Comparison of ENCODE assay signal across 20 cellular contexts in genomic region chr3:65101450-65101849, GRCh38.
DNase-seq lines count a peak whose midpoint lies in the region; ATAC-seq, FAIRE-seq and TF ChIP-seq lines count a peak whose summit lies in the region.
"Had no signal": no experiment of that assay in that cellular context is flagged by ENCODE, and none has a peak within 500 bp of the region (broad histone marks: within the 10 kb centered on the region; RNA-seq: fewer than 3 reads in every experiment).

No MANE protein-coding gene starts in this region.

- peaks cover 20% of the 10 kb centered on the region for H3K4me1 Mint-ChIP-seq in Caco-2 (ENCODE audit: low read depth, unreplicated experiment)
- H3K4me1 Mint-ChIP-seq in astrocyte (ENCODE audit: low read depth, unreplicated experiment): no peaks in the 10 kb centered on the region
- H3K4me1 Mint-ChIP-seq: CD14-positive monocyte; CD4-positive, alpha-beta memory T cell; IgD-negative memory B cell had no signal

- 18% methylated on average over 1 of the region's 1 CpG for WGBS in hepatocyte (ENCODE audit: low lambda C conversion rate, missing lambda C conversion rate)
- 17 to 34% (median 27%) methylated on average over 1 of the region's 1 CpG for WGBS in stomach, 5 donors

- POLR2A ChIA-PET in Caco-2 (lab: Charles Lee): no interaction called here

- H3K9me3 ChIP-seq in Caco-2 (no peaks in the 10 kb centered on the region), astrocyte (ENCODE audit: insufficient read depth, low read depth, low read length) (no peaks in the 10 kb centered on the region), hepatocyte (ENCODE audit: low read depth) (no peaks in the 10 kb centered on the region), stomach (no peaks in the 10 kb centered on the region)
- H3K9me3 ChIP-seq: BLaER1 had no signal

- H4K20me1 ChIP-seq in astrocyte (ENCODE audit: insufficient read depth, low read length): no peaks in the 10 kb centered on the region
- H4K20me1 ChIP-seq in hepatocyte (ENCODE audit: insufficient read depth, poor library complexity, severe bottlenecking): no peaks in the 10 kb centered on the region
- H4K20me1 ChIP-seq: BLaER1 had no signal

- intact Hi-C loops in Caco-2 (cut with micrococcal nuclease; ENCODE audit: unreplicated experiment): loop anchor here (10.0 kb wide), 1 partner anchor 157 kb away; no protein-coding TSS in a partner anchor
- intact Hi-C loops in stomach (cut with DNase I; ENCODE audit: low total_unique reads): no loop called here

- FAIRE-seq in astrocyte (lab: Jason Lieb, UNC): no peak
- FAIRE-seq: HTR-8/SVneo had no signal

- H3K27ac Mint-ChIP-seq in Caco-2 (ENCODE audit: unreplicated experiment) (peak overlapping the region; percentile 23), astrocyte (ENCODE audit: unreplicated experiment) (no peak overlapping the region)
- H3K27ac Mint-ChIP-seq: CD14-positive monocyte; CD4-positive, alpha-beta memory T cell; HFFc6; IgD-negative memory B cell had no signal

- BruUV-seq in Caco-2 (replicated peaks; lab: Mats Ljungman, UMichigan): no TSS peak

- H3K27me3 ChIP-seq in Caco-2 (replicated peaks; ENCODE audit: control insufficient read depth, insufficient read depth, low read length): no peaks in the 10 kb centered on the region
- no peaks in the 10 kb centered on the region for H3K27me3 ChIP-seq in astrocyte (ENCODE audit: insufficient read depth, low read length)
- H3K27me3 ChIP-seq in hepatocyte: no peaks in the 10 kb centered on the region
- no peaks in the 10 kb centered on the region for H3K27me3 ChIP-seq in stomach
- H3K27me3 ChIP-seq: BLaER1 had no signal

- no peaks in the 10 kb centered on the region for H3K27me3 Mint-ChIP-seq in Caco-2 (ENCODE audit: insufficient read depth, unreplicated experiment)
- H3K27me3 Mint-ChIP-seq in astrocyte (ENCODE audit: low read depth, unreplicated experiment): no peaks in the 10 kb centered on the region
- H3K27me3 Mint-ChIP-seq: CD4-positive, alpha-beta memory T cell; IgD-negative memory B cell had no signal

- H3K9me2 ChIP-seq in hepatocyte (replicated peaks; ENCODE audit: insufficient read depth): no peaks in the 10 kb centered on the region

- H3K4me3 ChIP-seq in Caco-2 (ENCODE audit: low read depth, low read length): no peak overlapping the region
- no peak overlapping the region for H3K4me3 ChIP-seq in astrocyte (ENCODE audit: insufficient read depth, low read depth, low read length)
- H3K4me3 ChIP-seq in hepatocyte: no peak overlapping the region
- no peak overlapping the region for H3K4me3 ChIP-seq in stomach
- H3K4me3 ChIP-seq: BLaER1 had no signal

- TF ChIP-seq POLR2A in stomach (IDR thresholded peaks at IDR 0.05): no peak

- H3K9ac ChIP-seq in astrocyte (ENCODE audit: low read length): no peak overlapping the region
- H3K9ac ChIP-seq: BLaER1 had no signal

- H2AFZ ChIP-seq in astrocyte (ENCODE audit: low read depth, low read length): no peak overlapping the region
- H2AFZ ChIP-seq in hepatocyte: peak overlapping the region; percentile 6

- CTCF ChIA-PET in Caco-2 (lab: Charles Lee): interaction anchor here (0.7 to 1.3 kb wide), 2 partner anchors 250 to 526 kb away, joined by 3 read pairs; no protein-coding TSS in a partner anchor

- H3K4me2 ChIP-seq in astrocyte (ENCODE audit: low read length): no peak overlapping the region
- H3K4me2 ChIP-seq in hepatocyte: no peak overlapping the region
- H3K4me2 ChIP-seq: BLaER1 had no signal

- H3K4me3 Mint-ChIP-seq in Caco-2 (ENCODE audit: unreplicated experiment) (no peak overlapping the region), astrocyte (ENCODE audit: unreplicated experiment) (no peak overlapping the region)
- H3K4me3 Mint-ChIP-seq: CD14-positive monocyte; CD4-positive, alpha-beta memory T cell; HFFc6; IgD-negative memory B cell had no signal

- H3K9me3 Mint-ChIP-seq in Caco-2 (ENCODE audit: unreplicated experiment): no peaks in the 10 kb centered on the region
- H3K9me3 Mint-ChIP-seq in astrocyte (ENCODE audit: unreplicated experiment): no peaks in the 10 kb centered on the region

- no peak for TF ChIP-seq CTCF in Caco-2 (IDR thresholded peaks at IDR 0.05; ENCODE audit: insufficient read depth in 1 of 2, low read depth in 1 of 2, low read length in 1 of 2, severe bottlenecking in 1 of 2, unreplicated experiment in 1 of 2)
- no peak for TF ChIP-seq CTCF in astrocyte (IDR thresholded peaks at IDR 0.05; ENCODE audit: insufficient read depth, low read depth, low read length)
- no peak for TF ChIP-seq CTCF in hepatocyte (IDR thresholded peaks at IDR 0.05; ENCODE audit: poor library complexity)
- no peak for TF ChIP-seq CTCF in stomach (IDR thresholded peaks at IDR 0.05)

- H3K27ac ChIP-seq in astrocyte (ENCODE audit: low read depth, low read length) (no peak overlapping the region), hepatocyte (no peak overlapping the region), stomach (no peak overlapping the region)
- H3K27ac ChIP-seq: 22Rv1, BLaER1 had no signal

- H3K36me3 ChIP-seq in Caco-2 (ENCODE audit: control insufficient read depth, insufficient read depth, low read length) (no peaks in the 10 kb centered on the region), astrocyte (ENCODE audit: insufficient read depth, low read length) (no peaks in the 10 kb centered on the region), hepatocyte (replicated peaks; ENCODE audit: insufficient read depth, low read depth) (no peaks in the 10 kb centered on the region), stomach (no peaks in the 10 kb centered on the region)
- H3K36me3 ChIP-seq: BLaER1 had no signal

- no peak for ATAC-seq in HG02759 (IDR thresholded peaks at IDR 0.05; ENCODE audit: unreplicated experiment)
- ATAC-seq: HCT116 had no signal

- H3K79me2 ChIP-seq in astrocyte (ENCODE audit: insufficient read depth, low read length) (no peaks in the 10 kb centered on the region), hepatocyte (no peaks in the 10 kb centered on the region)

- H3K36me3 Mint-ChIP-seq in Caco-2 (ENCODE audit: insufficient read depth, unreplicated experiment) (no peaks in the 10 kb centered on the region), astrocyte (ENCODE audit: low read depth, unreplicated experiment) (no peaks in the 10 kb centered on the region)
- H3K36me3 Mint-ChIP-seq: CD14-positive monocyte; CD4-positive, alpha-beta memory T cell had no signal

- peak in 1 of 2 experiments; percentile 32 for DNase-seq in Caco-2
- peak; percentile 38 for DNase-seq in astrocyte (ENCODE audit: low read depth)
- DNase-seq in hepatocyte (ENCODE audit: low spot score): peak; percentile 18
- peak; percentile 36 for DNase-seq in stomach
- DNase-seq in activated gamma-delta T cell (lab: John Stamatoyannopoulos, UW): no peak
- no peak for DNase-seq in HuH-7 (ENCODE audit: low spot score)
- DNase-seq: Calu3; CD4-positive, alpha-beta memory T cell; DMS79 treated with DMSO at 0.1 percent for 48 hours; GF-D8; GOT3; H7; HFFc6 had no signal

- H3K4me1 ChIP-seq in Caco-2 (peaks cover 12% of the 10 kb centered on the region), astrocyte (ENCODE audit: insufficient read depth, low read length) (no peaks in the 10 kb centered on the region), hepatocyte (ENCODE audit: insufficient read depth) (no peaks in the 10 kb centered on the region), stomach (peaks cover 0 to 4% (median 0%) of the 10 kb centered on the region in 4 donors)
- H3K4me1 ChIP-seq: BLaER1 had no signal

- no peak for TF ChIP-seq EP300 in stomach (IDR thresholded peaks at IDR 0.05)

Comparison
In these comparisons a context has a peak if more than half of its experiments do, and no peak if none do; other contexts are left out.
1. DNase-seq: peak in astrocyte (single experiment), hepatocyte (single experiment) and stomach (single experiment); none in activated gamma-delta T cell (single experiment) and HuH-7 (single experiment).